ENCODE assay signal across 21 cellular contexts in the genomic region with DNA sequence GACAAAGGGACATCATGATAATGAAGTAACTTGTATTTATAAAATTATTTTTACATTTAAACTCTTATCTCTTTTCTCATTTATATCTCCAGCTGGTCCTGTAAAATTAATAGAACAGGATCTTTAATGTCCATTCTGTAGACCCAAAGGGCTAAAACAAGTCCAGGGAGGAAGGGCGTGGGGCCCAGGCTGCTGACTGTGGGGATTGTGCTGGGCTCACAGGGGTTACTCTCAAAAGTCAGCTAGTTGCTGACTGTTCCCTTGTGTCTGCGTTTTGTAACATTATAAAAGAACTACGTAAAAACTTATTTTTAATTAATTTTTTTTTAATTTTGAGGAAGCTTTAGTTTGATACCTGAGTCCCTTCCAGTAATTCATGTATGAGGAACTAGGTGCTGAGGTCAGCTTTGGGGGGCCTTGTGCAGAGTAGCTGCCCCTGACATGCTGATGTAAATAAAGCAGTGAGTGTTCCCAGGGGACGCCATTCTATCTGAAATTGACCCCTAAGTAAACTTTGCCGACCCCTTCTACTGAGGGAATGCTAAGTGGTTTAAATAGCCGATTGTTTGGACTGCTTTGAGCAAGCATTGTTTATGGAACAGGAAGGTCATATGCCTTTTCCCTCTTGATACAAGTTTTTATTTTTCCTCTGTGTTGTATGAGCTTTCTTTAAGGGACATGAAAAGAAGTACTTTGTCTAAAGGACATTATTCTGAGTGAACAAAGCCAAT.
"Had no signal": no experiment of that assay in that cellular context is flagged by ENCODE, and none has a peak within 500 bp of the region (broad histone marks: within the 10 kb centered on the region; RNA-seq: fewer than 3 reads in every experiment).

No MANE protein-coding gene starts in this region.

- H3K27ac ChIP-seq: lower lobe of right lung, pancreas, SK-N-MC, skin epidermis, upper lobe of right lung, VCaP had no signal

- FAIRE-seq: astrocyte, bronchial epithelial cell, endometrium, keratinocyte, pancreas had no signal

- DNase-seq: activated CD4-positive, alpha-beta T cell treated with anti-CD3 and anti-CD28 coated beads for 1 hour; activated CD4-positive, alpha-beta T cell treated with anti-CD3 and anti-CD28 coated beads, Interleukin-2, amount 50 U/mL, for 4 hours; activated naive CD4-positive, alpha-beta T cell treated with anti-CD3 and anti-CD28 coated beads for 36 hours; hippocampal formation; lower lobe of right lung; pancreas; stimulated activated CD4-positive, alpha-beta T cell treated with anti-CD3 and anti-CD28 coated beads, Interleukin-4, amount 100 ng/mL, for 24 hours; stimulated activated naive CD4-positive, alpha-beta T cell; substantia nigra; T-helper 1 cell; T1000; upper lobe of right lung had no signal

- ATAC-seq: activated T-helper 17 cell treated with anti-CD3 and anti-CD28 coated beads, Interleukin-2, amount 50 U/mL, for 72 hours; esophagus mucosa; lower lobe of right lung; pancreas; upper lobe of right lung had no signal

- H3K9me3 ChIP-seq: lower lobe of right lung, pancreas, upper lobe of right lung had no signal

- H3K4me1 ChIP-seq: lower lobe of right lung had no signal

- H3K4me3 Mint-ChIP-seq: activated naive CD4-positive, alpha-beta T cell treated with anti-CD3 and anti-CD28 coated beads for 36 hours; activated T-helper 17 cell treated with anti-CD3 and anti-CD28 coated beads, Interleukin-2, amount 50 U/mL, for 72 hours had no signal

- H3K27ac Mint-ChIP-seq: activated naive CD4-positive, alpha-beta T cell treated with anti-CD3 and anti-CD28 coated beads for 36 hours; activated T-helper 17 cell treated with anti-CD3 and anti-CD28 coated beads, Interleukin-2, amount 50 U/mL, for 72 hours had no signal

- H3K4me3 ChIP-seq: lower lobe of right lung, pancreas, SK-N-MC, skin epidermis, upper lobe of right lung had no signal

- H3K9me3 Mint-ChIP-seq: activated naive CD4-positive, alpha-beta T cell treated with anti-CD3 and anti-CD28 coated beads for 36 hours; activated T-helper 17 cell treated with anti-CD3 and anti-CD28 coated beads, Interleukin-2, amount 50 U/mL, for 72 hours had no signal

- H3K27me3 ChIP-seq: pancreas, upper lobe of right lung had no signal

- H3K36me3 ChIP-seq: lower lobe of right lung, pancreas, upper lobe of right lung had no signal
